Comparison of ENCODE assay signal across 16 cellular contexts in the genomic region with DNA sequence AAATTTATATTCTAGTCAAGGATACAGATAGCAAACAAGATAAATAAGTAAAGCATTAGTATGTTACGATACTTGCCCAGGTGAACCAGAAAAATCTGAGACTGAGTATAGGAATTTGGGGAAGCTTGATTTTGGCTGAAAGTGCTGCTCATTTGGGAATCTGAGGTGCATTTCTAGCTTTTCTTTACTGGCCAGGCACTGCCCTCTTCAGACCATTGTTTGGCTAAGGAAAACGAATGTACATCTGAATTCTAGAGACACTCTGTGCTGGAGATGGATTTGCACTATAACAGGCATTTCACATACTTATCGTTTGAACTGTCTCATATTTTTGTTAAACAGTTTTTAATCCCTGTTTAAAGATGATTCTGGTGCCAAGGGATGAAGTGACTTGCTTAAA. TPM values are rescaled to one million over a fixed set of nuclear protein-coding genes. Genes with fewer than 3 reads are reported as not detected.
DNase-seq lines count a peak whose midpoint lies in the region; FAIRE-seq and TF ChIP-seq lines count a peak whose summit lies in the region.
"Had no signal": no experiment of that assay in that cellular context is flagged by ENCODE, and none has a peak within 500 bp of the region (broad histone marks: within the 10 kb centered on the region; RNA-seq: fewer than 3 reads in every experiment).

No MANE protein-coding gene starts in this region.

- in situ Hi-C loops in GM13977 (cut with MboI; ENCODE audit: low pct_unique_long_range_greater_than_20kb, low sequenced_read_pairs, unreplicated experiment) = no loop called here

- no peak overlapping the region for H3K4me3 ChIP-seq in CD4-positive, alpha-beta memory T cell (ENCODE audit: low read length in 2 of 2)
- H3K4me3 ChIP-seq in astrocyte (ENCODE audit: insufficient read depth, low read depth, low read length) = no peak overlapping the region
- no peak overlapping the region for H3K4me3 ChIP-seq in liver (ENCODE audit: low read depth in 1 of 3, low read length in 3 of 3)
- H3K4me3 ChIP-seq: GM23248, SJCRH30 had no signal

- CTCF ChIA-PET in CD4-positive, alpha-beta memory T cell (lab: Charles Lee; ENCODE audit: partially characterized antibody) = interaction anchor here (0.7 kb wide), 1 partner anchor 26 kb away, joined by 3 read pairs; no protein-coding TSS in a partner anchor

- H3K27me3 Mint-ChIP-seq in CD4-positive, alpha-beta memory T cell = no peaks in the 10 kb centered on the region
- no peaks in the 10 kb centered on the region for H3K27me3 Mint-ChIP-seq in astrocyte (ENCODE audit: low read depth, unreplicated experiment)

- no peak for DNase-seq in CD4-positive, alpha-beta memory T cell
- DNase-seq in astrocyte (ENCODE audit: low read depth) (no peak), NCI-H524 treated with DMSO at 0.1 percent for 48 hours (lab: John Stamatoyannopoulos, UW) (no peak), NCI-H2171 treated with DMSO at 0.1 percent for 48 hours (lab: John Stamatoyannopoulos, UW) (no peak), GM13977 (ENCODE audit: low spot score) (no peak), AG20443 (ENCODE audit: low spot score) (no peak)
- DNase-seq: activated CD8-positive, alpha-beta memory T cell treated with anti-CD3 and anti-CD28 coated beads, Interleukin-2, amount 50 U/mL, for 48 hours; BE2C; GM23248; NCI-H2081 treated with DMSO at 0.1 percent for 48 hours; NK-92 treated with Interleukin-12 subunit alpha and Interleukin-12 subunit beta, amount 100 ng/mL, for 24 hours; SJCRH30; stimulated activated naive CD4-positive, alpha-beta T cell; WERI-Rb-1 had no signal

- TF ChIP-seq CTCF in 22Rv1 (IDR thresholded peaks at IDR 0.05) = no peak
- no peak for TF ChIP-seq CTCF in astrocyte (IDR thresholded peaks at IDR 0.05; ENCODE audit: insufficient read depth, low read depth, low read length)
- TF ChIP-seq CTCF in liver (IDR thresholded peaks at IDR 0.05; ENCODE audit: low read depth, low read length, missing input control) = no peak
- no peak for TF ChIP-seq CTCF in GM13977 (IDR thresholded peaks at IDR 0.05; ENCODE audit: extremely low read depth, insufficient read depth, missing control alignments)

- intact Hi-C loops in CD4-positive, alpha-beta memory T cell (cut with micrococcal nuclease) = no loop called here

- H3K9me3 ChIP-seq in CD4-positive, alpha-beta memory T cell (ENCODE audit: control insufficient read depth in 1 of 2, low read length in 2 of 2) = no peaks in the 10 kb centered on the region
- H3K9me3 ChIP-seq in astrocyte (ENCODE audit: insufficient read depth, low read depth, low read length) (no peaks in the 10 kb centered on the region), liver (ENCODE audit: control insufficient read depth in 4 of 4, low read length in 3 of 4) (no peaks in the 10 kb centered on the region)
- H3K9me3 ChIP-seq: BE2C, SJCRH30 had no signal

- 51% methylated on average over 3 of the region's 3 CpGs for WGBS in liver

- peak overlapping the region in 6 of 7 donors; percentile 16 to 83 (median 58) for H3K27ac Mint-ChIP-seq in CD4-positive, alpha-beta memory T cell
- H3K27ac Mint-ChIP-seq in astrocyte (ENCODE audit: unreplicated experiment) = peak overlapping the region; percentile 3

- peak overlapping the region in 1 of 8 donors; percentile 33 for H3K4me3 Mint-ChIP-seq in CD4-positive, alpha-beta memory T cell
- H3K4me3 Mint-ChIP-seq in astrocyte (ENCODE audit: unreplicated experiment) = peak overlapping the region; percentile 36

- H3K9me3 Mint-ChIP-seq in CD4-positive, alpha-beta memory T cell = no peaks in the 10 kb centered on the region
- peaks cover 2% of the 10 kb centered on the region for H3K9me3 Mint-ChIP-seq in astrocyte (ENCODE audit: unreplicated experiment)

- peaks cover 78 to 93% (median 86%) of the 10 kb centered on the region in 4 donors for H3K4me1 Mint-ChIP-seq in CD4-positive, alpha-beta memory T cell
- H3K4me1 Mint-ChIP-seq in astrocyte (ENCODE audit: low read depth, unreplicated experiment) = peaks cover 57% of the 10 kb centered on the region

- H3K27ac ChIP-seq in 22Rv1 = peak overlapping the region; percentile 100
- H3K27ac ChIP-seq in CD4-positive, alpha-beta memory T cell (ENCODE audit: low read depth, low read length) = no peak overlapping the region
- no peak overlapping the region for H3K27ac ChIP-seq in astrocyte (ENCODE audit: low read depth, low read length)
- H3K27ac ChIP-seq in liver (ENCODE audit: low read depth in 1 of 2, low read length in 2 of 2) = peak overlapping the region in 1 of 2 donors; percentile 44
- H3K27ac ChIP-seq: GM23248, SJCRH30, WERI-Rb-1 had no signal

- POLR2A ChIA-PET in CD4-positive, alpha-beta memory T cell (lab: Charles Lee; ENCODE audit: partially characterized antibody) = interaction anchor here (5.4 kb wide), 1 partner anchor 21 kb away, joined by 29 read pairs; a partner anchor contains a TSS

- H4K20me1 ChIP-seq in astrocyte (ENCODE audit: insufficient read depth, low read length) = peaks cover 98% of the 10 kb centered on the region

- peaks cover 98% of the 10 kb centered on the region for H3K79me2 ChIP-seq in astrocyte (ENCODE audit: insufficient read depth, low read length)

- H2AFZ ChIP-seq in astrocyte (ENCODE audit: low read depth, low read length) = no peak overlapping the region
- H2AFZ ChIP-seq: GM23248 had no signal

- peak; percentile 35 to 50 for TF ChIP-seq RAD21 in liver (IDR thresholded peaks at IDR 0.05)

- H3K4me1 ChIP-seq in CD4-positive, alpha-beta memory T cell (ENCODE audit: insufficient read depth, low read length) = peaks cover 96% of the 10 kb centered on the region
- H3K4me1 ChIP-seq in astrocyte (ENCODE audit: insufficient read depth, low read length) (peaks cover 15% of the 10 kb centered on the region), liver (ENCODE audit: control insufficient read depth in 4 of 4, insufficient read depth in 4 of 4, low read length in 3 of 4) (peaks cover 18 to 58% (median 33%) of the 10 kb centered on the region in 4 donors)

- H3K9ac ChIP-seq in astrocyte (ENCODE audit: low read length) (no peak overlapping the region), liver (ENCODE audit: low read depth in 1 of 2, low read length in 2 of 2) (no peak overlapping the region)
- H3K9ac ChIP-seq: GM23248 had no signal

- H3K36me3 Mint-ChIP-seq in CD4-positive, alpha-beta memory T cell = peaks cover 0 to 36% of the 10 kb centered on the region in 2 donors
- H3K36me3 Mint-ChIP-seq in astrocyte (ENCODE audit: low read depth, unreplicated experiment) = peaks cover 10% of the 10 kb centered on the region

- FAIRE-seq in astrocyte (lab: Jason Lieb, UNC) = no peak

- H3K4me2 ChIP-seq in astrocyte (ENCODE audit: low read length) = no peak overlapping the region

- H3K27me3 ChIP-seq in CD4-positive, alpha-beta memory T cell (ENCODE audit: insufficient read depth, low read length) = no peaks in the 10 kb centered on the region
- no peaks in the 10 kb centered on the region for H3K27me3 ChIP-seq in astrocyte (ENCODE audit: insufficient read depth, low read length)
- H3K27me3 ChIP-seq in liver (ENCODE audit: control insufficient read depth in 4 of 4, insufficient read depth in 4 of 4, low read length in 3 of 4) = no peaks in the 10 kb centered on the region
- H3K27me3 ChIP-seq: BE2C, SJCRH30 had no signal

- H3K36me3 ChIP-seq in CD4-positive, alpha-beta memory T cell (ENCODE audit: insufficient read depth, low read length) = no peaks in the 10 kb centered on the region
- H3K36me3 ChIP-seq in astrocyte (ENCODE audit: insufficient read depth, low read length) (no peaks in the 10 kb centered on the region), liver (ENCODE audit: control insufficient read depth in 4 of 4, insufficient read depth in 3 of 4, low read depth in 1 of 4, low read length in 3 of 4) (peaks cover 0 to 4% (median 0%) of the 10 kb centered on the region in 4 donors)

TF ChIP-seq in liver, 16 proteins besides CTCF, POLR2A, EP300 and RAD21 (continues in another document):
- TF ChIP-seq FOXA1 (IDR thresholded peaks at IDR 0.05) (no peak), NR2F2 (IDR thresholded peaks at IDR 0.05) (no peak)
- TF ChIP-seq, protein P1, sequence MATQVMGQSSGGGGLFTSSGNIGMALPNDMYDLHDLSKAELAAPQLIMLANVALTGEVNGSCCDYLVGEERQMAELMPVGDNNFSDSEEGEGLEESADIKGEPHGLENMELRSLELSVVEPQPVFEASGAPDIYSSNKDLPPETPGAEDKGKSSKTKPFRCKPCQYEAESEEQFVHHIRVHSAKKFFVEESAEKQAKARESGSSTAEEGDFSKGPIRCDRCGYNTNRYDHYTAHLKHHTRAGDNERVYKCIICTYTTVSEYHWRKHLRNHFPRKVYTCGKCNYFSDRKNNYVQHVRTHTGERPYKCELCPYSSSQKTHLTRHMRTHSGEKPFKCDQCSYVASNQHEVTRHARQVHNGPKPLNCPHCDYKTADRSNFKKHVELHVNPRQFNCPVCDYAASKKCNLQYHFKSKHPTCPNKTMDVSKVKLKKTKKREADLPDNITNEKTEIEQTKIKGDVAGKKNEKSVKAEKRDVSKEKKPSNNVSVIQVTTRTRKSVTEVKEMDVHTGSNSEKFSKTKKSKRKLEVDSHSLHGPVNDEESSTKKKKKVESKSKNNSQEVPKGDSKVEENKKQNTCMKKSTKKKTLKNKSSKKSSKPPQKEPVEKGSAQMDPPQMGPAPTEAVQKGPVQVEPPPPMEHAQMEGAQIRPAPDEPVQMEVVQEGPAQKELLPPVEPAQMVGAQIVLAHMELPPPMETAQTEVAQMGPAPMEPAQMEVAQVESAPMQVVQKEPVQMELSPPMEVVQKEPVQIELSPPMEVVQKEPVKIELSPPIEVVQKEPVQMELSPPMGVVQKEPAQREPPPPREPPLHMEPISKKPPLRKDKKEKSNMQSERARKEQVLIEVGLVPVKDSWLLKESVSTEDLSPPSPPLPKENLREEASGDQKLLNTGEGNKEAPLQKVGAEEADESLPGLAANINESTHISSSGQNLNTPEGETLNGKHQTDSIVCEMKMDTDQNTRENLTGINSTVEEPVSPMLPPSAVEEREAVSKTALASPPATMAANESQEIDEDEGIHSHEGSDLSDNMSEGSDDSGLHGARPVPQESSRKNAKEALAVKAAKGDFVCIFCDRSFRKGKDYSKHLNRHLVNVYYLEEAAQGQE (IDR thresholded peaks at IDR 0.05) = no peak

RNA-seq across cellular contexts. Expression of a gene that starts 23.4 kb away (rescaled TPM):
- 100 to 1,000 TPM; 112 to 127 TPM for total RNA-seq in CD4-positive, alpha-beta memory T cell
- polyA plus RNA-seq in CD4-positive, alpha-beta memory T cell = 10 to 100 TPM in 1 of 2 donors, 1 to 10 TPM in 1; 4.2 to 30.4 TPM
- total RNA-seq in astrocyte = 72.3 and 85.1 TPM in 2 replicates
- 10 to 100 TPM; 25.6 to 31.9 TPM for total RNA-seq in liver
- polyA plus RNA-seq in liver = 10 to 100 TPM; 12.2 to 14.8 TPM
